Comparison of ENCODE assay signal across 11 cellular contexts in genomic region chr11:12119502-12119901, GRCh38. TPM values are rescaled to one million over a fixed set of nuclear protein-coding genes. Genes with fewer than 3 reads are reported as not detected.
DNase-seq lines count a peak whose midpoint lies in the region; ATAC-seq and TF ChIP-seq lines count a peak whose summit lies in the region.
"Had no signal": no experiment of that assay in that cellular context is flagged by ENCODE, and none has a peak within 500 bp of the region (broad histone marks: within the 10 kb centered on the region; RNA-seq: fewer than 3 reads in every experiment).

No MANE protein-coding gene starts in this region.

- H3K9me3 ChIP-seq in SK-N-SH (no peaks in the 10 kb centered on the region), thoracic aorta (no peaks in the 10 kb centered on the region)

- TF ChIP-seq CTCF in SK-N-SH (IDR thresholded peaks at IDR 0.05) (no peak), thoracic aorta (IDR thresholded peaks at IDR 0.05) (no peak)

- peak overlapping the region in 1 of 2 experiments; percentile 78; a peak in 2 of 4 replicates for H3K27ac ChIP-seq in SK-N-SH (ENCODE audit: low read depth in 2 of 2, low read length in 1 of 2)
- peak overlapping the region; percentile 97 for H3K27ac ChIP-seq in epithelial cell of prostate
- peak overlapping the region; percentile 80 to 97 for H3K27ac ChIP-seq in thoracic aorta

- H3K9ac ChIP-seq in SK-N-SH, result peak overlapping the region; percentile 10; the same call in 1 of the 2 replicates

- peaks cover 72% of the 10 kb centered on the region for H4K20me1 ChIP-seq in SK-N-SH (ENCODE audit: insufficient read depth)

- H3K4me2 ChIP-seq in SK-N-SH, result peak overlapping the region; percentile 57

- H3K79me2 ChIP-seq in SK-N-SH (ENCODE audit: insufficient read depth), result peaks cover 100% of the 10 kb centered on the region

- H3K9me2 ChIP-seq in SK-N-SH, result no peaks in the 10 kb centered on the region

- H3K4me3 ChIP-seq in SK-N-SH (ENCODE audit: low read depth in 2 of 2, low read length in 1 of 2) (no peak overlapping the region), thoracic aorta (peak overlapping the region; percentile 9)
- H3K4me3 ChIP-seq: lung had no signal

- H3K4me1 ChIP-seq in SK-N-SH (ENCODE audit: control insufficient read depth in 1 of 2, insufficient read depth in 2 of 2, low read depth in 1 of 2, low read length in 1 of 2) (peaks cover 0 to 34% of the 10 kb centered on the region in 2 experiments; a peak in 2 of 4 replicates), thoracic aorta (ENCODE audit: control insufficient read depth in 1 of 2, low read depth in 2 of 2) (peaks cover 79 to 95% of the 10 kb centered on the region in 2 donors)

- no peak for TF ChIP-seq RAD21 in SK-N-SH (IDR thresholded peaks at IDR 0.05; ENCODE audit: low read length)

- DNase-seq in SK-N-SH (no peak), NCI-H510A (lab: John Stamatoyannopoulos, UW) (peak; percentile 78), epithelial cell of prostate (ENCODE audit: low read depth, low spot score) (no peak), thoracic aorta (ENCODE audit: low spot score) (no peak), KG1 (lab: John Stamatoyannopoulos, UW) (no peak), mucosa of gallbladder (ENCODE audit: low spot score) (no peak)
- DNase-seq: activated CD8-positive, alpha-beta memory T cell treated with anti-CD3 and anti-CD28 coated beads for 24 hours; DND-41 had no signal

- H3F3A ChIP-seq in SK-N-SH (replicated peaks; ENCODE audit: insufficient read depth), result peaks cover 33% of the 10 kb centered on the region

- CTCF ChIA-PET in SK-N-SH (lab: Yijun Ruan, JAX), result no interaction called here

- no peaks in the 10 kb centered on the region for H3K27me3 ChIP-seq in SK-N-SH (ENCODE audit: insufficient read depth)
- H3K27me3 ChIP-seq in thoracic aorta (replicated peaks; ENCODE audit: insufficient read depth), result no peaks in the 10 kb centered on the region

- WGBS in SK-N-SH (ENCODE audit: low lambda C conversion rate), result 95% methylated on average over 4 of the region's 5 CpGs

- POLR2A ChIA-PET in SK-N-SH (lab: Yijun Ruan, JAX), result no interaction called here

- no peak for TF ChIP-seq EP300 in SK-N-SH (IDR thresholded peaks at IDR 0.05; ENCODE audit: borderline replicate concordance in 1 of 2, low read depth in 1 of 2, low read length in 1 of 2)

- H2AFZ ChIP-seq in SK-N-SH (ENCODE audit: low read depth), result no peak overlapping the region

- H3K36me3 ChIP-seq in SK-N-SH (replicated peaks in 1 of 2; ENCODE audit: control insufficient read depth in 1 of 2, insufficient read depth in 2 of 2, low read length in 1 of 2) (peaks cover 8 to 33% of the 10 kb centered on the region in 2 experiments), thoracic aorta (peaks cover 3% of the 10 kb centered on the region)

- ATAC-seq in SK-N-SH treated with all-trans-retinoic acid at 6 μM for 48 hours (no peak), thoracic aorta (ENCODE audit: insufficient number of reproducible peaks, low FRiP score, low read depth) (no peak), GM19452 (IDR thresholded peaks at IDR 0.05; ENCODE audit: unreplicated experiment) (no peak)

TF ChIP-seq in SK-N-SH, 30 proteins besides CTCF, POLR2A, EP300 and RAD21 (continues in another document):
- no peak for TF ChIP-seq GABPA (IDR thresholded peaks at IDR 0.05; ENCODE audit: low read depth)
- no peak for TF ChIP-seq CHD2 (IDR thresholded peaks at IDR 0.05; ENCODE audit: low read length, partially characterized antibody)
- TF ChIP-seq REST (IDR thresholded peaks at IDR 0.05; ENCODE audit: low read depth, low read length), result no peak
- TF ChIP-seq PBX3 (IDR thresholded peaks at IDR 0.05), result no peak
- TF ChIP-seq NFIC (IDR thresholded peaks at IDR 0.05; ENCODE audit: borderline replicate concordance), result no peak
- no peak for TF ChIP-seq TAF1 (IDR thresholded peaks at IDR 0.05; ENCODE audit: borderline replicate concordance, low read depth, low read length)
- TF ChIP-seq SIN3A (IDR thresholded peaks at IDR 0.05; ENCODE audit: borderline replicate concordance, low read depth, low read length), result no peak
- TF ChIP-seq SMC3 (IDR thresholded peaks at IDR 0.05; ENCODE audit: low read depth, low read length), result no peak

TF ChIP-seq in SK-N-SH treated with all-trans-retinoic acid at 6 μM for 48 hours, 23 proteins besides CTCF, POLR2A, EP300 and RAD21:
- no peak for TF ChIP-seq TSHZ2 (CRISPR knock-in tag; IDR thresholded peaks at IDR 0.05)
- no peak for TF ChIP-seq ZFP3 (CRISPR knock-in tag; IDR thresholded peaks at IDR 0.05)

RNA-seq across cellular contexts. Expression of gene MICAL2, which starts 9.1 kb away (rescaled TPM):
- 54.6 and 67.9 TPM in 2 replicates for polyA plus RNA-seq in SK-N-SH (2012; rRNA removed)
- polyA plus RNA-seq in SK-N-SH (2012; cell fraction: cytosol; rRNA removed), result 38.0 and 41.1 TPM in 2 replicates
- 76.3 and 84.6 TPM in 2 replicates for polyA plus RNA-seq in SK-N-SH (2012; cell fraction: nucleus; rRNA removed)
- total RNA-seq in thoracic aorta (100 to 1,000 TPM; 791 to 989 TPM), mucosa of gallbladder (158 TPM)
